In the genomic region with DNA sequence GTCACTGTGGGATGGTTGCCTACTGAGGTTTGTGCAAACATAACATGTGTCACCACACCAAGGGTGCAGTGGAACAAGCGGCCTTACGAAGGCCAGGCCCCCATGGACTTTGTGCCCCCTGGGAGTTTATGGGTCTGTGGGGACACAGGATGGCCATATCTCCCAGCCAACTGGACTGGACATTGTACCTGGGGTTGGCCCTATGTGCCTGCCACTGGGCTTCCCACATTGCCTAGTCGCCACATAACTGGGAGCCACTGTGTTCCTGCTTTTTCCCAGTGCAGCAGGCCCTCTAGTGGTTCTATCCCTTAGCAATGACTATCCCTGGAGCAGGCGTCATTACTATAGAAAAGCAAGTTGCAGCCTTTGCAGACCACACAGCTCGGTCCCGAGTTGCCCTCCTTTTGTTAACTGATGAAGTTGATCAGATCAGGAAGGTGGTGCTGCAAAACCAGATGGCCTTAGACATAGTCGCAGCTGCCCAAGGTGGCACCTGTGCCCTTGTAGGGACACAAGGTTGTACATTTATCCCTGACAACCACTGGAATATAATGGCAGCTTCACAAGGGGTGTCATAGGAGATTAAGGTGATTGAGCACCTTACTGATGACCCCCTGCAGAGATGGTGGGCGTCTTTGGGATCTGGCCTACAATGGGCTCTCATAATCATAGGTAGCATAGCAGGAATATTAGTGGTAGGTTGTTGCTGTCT, we compare ENCODE assay signal across 1 cellular context.
A peak's percentile ranks its signal among the peaks of the same experiment; 100 is the strongest.
TF ChIP-seq lines count a peak whose summit lies in the region.

No MANE protein-coding gene starts in this region.

TF ChIP-seq in HepG2, 621 proteins besides CTCF, POLR2A, EP300 and RAD21 (continued from another document and continues in another):
- TF ChIP-seq, protein P1, sequence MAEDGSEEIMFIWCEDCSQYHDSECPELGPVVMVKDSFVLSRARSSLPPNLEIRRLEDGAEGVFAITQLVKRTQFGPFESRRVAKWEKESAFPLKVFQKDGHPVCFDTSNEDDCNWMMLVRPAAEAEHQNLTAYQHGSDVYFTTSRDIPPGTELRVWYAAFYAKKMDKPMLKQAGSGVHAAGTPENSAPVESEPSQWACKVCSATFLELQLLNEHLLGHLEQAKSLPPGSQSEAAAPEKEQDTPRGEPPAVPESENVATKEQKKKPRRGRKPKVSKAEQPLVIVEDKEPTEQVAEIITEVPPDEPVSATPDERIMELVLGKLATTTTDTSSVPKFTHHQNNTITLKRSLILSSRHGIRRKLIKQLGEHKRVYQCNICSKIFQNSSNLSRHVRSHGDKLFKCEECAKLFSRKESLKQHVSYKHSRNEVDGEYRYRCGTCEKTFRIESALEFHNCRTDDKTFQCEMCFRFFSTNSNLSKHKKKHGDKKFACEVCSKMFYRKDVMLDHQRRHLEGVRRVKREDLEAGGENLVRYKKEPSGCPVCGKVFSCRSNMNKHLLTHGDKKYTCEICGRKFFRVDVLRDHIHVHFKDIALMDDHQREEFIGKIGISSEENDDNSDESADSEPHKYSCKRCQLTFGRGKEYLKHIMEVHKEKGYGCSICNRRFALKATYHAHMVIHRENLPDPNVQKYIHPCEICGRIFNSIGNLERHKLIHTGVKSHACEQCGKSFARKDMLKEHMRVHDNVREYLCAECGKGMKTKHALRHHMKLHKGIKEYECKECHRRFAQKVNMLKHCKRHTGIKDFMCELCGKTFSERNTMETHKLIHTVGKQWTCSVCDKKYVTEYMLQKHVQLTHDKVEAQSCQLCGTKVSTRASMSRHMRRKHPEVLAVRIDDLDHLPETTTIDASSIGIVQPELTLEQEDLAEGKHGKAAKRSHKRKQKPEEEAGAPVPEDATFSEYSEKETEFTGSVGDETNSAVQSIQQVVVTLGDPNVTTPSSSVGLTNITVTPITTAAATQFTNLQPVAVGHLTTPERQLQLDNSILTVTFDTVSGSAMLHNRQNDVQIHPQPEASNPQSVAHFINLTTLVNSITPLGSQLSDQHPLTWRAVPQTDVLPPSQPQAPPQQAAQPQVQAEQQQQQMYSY (CRISPR knock-in tag; IDR thresholded peaks at IDR 0.05) = peak; percentile 22; the same call in 1 of the 2 replicates
- peak; percentile 87 for TF ChIP-seq HNF4G (IDR thresholded peaks at IDR 0.05; ENCODE audit: borderline replicate concordance, low read depth, low read length)
- TF ChIP-seq HNF4G (CRISPR knock-in tag; IDR thresholded peaks at IDR 0.05; ENCODE audit: borderline replicate concordance, low read depth) = peak; percentile 60; the same call in 1 of the 2 replicates
- TF ChIP-seq, protein P2, sequence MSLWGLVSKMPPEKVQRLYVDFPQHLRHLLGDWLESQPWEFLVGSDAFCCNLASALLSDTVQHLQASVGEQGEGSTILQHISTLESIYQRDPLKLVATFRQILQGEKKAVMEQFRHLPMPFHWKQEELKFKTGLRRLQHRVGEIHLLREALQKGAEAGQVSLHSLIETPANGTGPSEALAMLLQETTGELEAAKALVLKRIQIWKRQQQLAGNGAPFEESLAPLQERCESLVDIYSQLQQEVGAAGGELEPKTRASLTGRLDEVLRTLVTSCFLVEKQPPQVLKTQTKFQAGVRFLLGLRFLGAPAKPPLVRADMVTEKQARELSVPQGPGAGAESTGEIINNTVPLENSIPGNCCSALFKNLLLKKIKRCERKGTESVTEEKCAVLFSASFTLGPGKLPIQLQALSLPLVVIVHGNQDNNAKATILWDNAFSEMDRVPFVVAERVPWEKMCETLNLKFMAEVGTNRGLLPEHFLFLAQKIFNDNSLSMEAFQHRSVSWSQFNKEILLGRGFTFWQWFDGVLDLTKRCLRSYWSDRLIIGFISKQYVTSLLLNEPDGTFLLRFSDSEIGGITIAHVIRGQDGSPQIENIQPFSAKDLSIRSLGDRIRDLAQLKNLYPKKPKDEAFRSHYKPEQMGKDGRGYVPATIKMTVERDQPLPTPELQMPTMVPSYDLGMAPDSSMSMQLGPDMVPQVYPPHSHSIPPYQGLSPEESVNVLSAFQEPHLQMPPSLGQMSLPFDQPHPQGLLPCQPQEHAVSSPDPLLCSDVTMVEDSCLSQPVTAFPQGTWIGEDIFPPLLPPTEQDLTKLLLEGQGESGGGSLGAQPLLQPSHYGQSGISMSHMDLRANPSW (CRISPR knock-in tag; IDR thresholded peaks at IDR 0.05; ENCODE audit: borderline replicate concordance) = 0 out of 2 replicates have a peak, but pooled peaks have one; percentile 21
- TF ChIP-seq, protein P3, sequence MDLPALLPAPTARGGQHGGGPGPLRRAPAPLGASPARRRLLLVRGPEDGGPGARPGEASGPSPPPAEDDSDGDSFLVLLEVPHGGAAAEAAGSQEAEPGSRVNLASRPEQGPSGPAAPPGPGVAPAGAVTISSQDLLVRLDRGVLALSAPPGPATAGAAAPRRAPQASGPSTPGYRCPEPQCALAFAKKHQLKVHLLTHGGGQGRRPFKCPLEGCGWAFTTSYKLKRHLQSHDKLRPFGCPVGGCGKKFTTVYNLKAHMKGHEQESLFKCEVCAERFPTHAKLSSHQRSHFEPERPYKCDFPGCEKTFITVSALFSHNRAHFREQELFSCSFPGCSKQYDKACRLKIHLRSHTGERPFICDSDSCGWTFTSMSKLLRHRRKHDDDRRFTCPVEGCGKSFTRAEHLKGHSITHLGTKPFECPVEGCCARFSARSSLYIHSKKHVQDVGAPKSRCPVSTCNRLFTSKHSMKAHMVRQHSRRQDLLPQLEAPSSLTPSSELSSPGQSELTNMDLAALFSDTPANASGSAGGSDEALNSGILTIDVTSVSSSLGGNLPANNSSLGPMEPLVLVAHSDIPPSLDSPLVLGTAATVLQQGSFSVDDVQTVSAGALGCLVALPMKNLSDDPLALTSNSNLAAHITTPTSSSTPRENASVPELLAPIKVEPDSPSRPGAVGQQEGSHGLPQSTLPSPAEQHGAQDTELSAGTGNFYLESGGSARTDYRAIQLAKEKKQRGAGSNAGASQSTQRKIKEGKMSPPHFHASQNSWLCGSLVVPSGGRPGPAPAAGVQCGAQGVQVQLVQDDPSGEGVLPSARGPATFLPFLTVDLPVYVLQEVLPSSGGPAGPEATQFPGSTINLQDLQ (CRISPR knock-in tag; IDR thresholded peaks at IDR 0.05) = no peak
- TF ChIP-seq, protein P4, sequence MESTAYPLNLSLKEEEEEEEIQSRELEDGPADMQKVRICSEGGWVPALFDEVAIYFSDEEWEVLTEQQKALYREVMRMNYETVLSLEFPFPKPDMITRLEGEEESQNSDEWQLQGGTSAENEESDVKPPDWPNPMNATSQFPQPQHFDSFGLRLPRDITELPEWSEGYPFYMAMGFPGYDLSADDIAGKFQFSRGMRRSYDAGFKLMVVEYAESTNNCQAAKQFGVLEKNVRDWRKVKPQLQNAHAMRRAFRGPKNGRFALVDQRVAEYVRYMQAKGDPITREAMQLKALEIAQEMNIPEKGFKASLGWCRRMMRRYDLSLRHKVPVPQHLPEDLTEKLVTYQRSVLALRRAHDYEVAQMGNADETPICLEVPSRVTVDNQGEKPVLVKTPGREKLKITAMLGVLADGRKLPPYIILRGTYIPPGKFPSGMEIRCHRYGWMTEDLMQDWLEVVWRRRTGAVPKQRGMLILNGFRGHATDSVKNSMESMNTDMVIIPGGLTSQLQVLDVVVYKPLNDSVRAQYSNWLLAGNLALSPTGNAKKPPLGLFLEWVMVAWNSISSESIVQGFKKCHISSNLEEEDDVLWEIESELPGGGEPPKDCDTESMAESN (CRISPR knock-in tag; conservative IDR thresholded peaks at IDR 0.05) = 0 out of 2 replicates have a peak, but pooled peaks have one; percentile 40
- TF ChIP-seq ZNF598 (CRISPR knock-in tag; IDR thresholded peaks at IDR 0.05; ENCODE audit: borderline replicate concordance) = peak; percentile 79; the same call in 1 of the 2 replicates
- TF ChIP-seq, protein P5, sequence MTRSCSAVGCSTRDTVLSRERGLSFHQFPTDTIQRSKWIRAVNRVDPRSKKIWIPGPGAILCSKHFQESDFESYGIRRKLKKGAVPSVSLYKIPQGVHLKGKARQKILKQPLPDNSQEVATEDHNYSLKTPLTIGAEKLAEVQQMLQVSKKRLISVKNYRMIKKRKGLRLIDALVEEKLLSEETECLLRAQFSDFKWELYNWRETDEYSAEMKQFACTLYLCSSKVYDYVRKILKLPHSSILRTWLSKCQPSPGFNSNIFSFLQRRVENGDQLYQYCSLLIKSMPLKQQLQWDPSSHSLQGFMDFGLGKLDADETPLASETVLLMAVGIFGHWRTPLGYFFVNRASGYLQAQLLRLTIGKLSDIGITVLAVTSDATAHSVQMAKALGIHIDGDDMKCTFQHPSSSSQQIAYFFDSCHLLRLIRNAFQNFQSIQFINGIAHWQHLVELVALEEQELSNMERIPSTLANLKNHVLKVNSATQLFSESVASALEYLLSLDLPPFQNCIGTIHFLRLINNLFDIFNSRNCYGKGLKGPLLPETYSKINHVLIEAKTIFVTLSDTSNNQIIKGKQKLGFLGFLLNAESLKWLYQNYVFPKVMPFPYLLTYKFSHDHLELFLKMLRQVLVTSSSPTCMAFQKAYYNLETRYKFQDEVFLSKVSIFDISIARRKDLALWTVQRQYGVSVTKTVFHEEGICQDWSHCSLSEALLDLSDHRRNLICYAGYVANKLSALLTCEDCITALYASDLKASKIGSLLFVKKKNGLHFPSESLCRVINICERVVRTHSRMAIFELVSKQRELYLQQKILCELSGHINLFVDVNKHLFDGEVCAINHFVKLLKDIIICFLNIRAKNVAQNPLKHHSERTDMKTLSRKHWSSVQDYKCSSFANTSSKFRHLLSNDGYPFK (CRISPR knock-in tag; IDR thresholded peaks at IDR 0.05; ENCODE audit: borderline replicate concordance) = peak; percentile 43; the same call in 1 of the 2 replicates
- no peak for TF ChIP-seq JUND (CRISPR knock-in tag; IDR thresholded peaks at IDR 0.05)
- no peak for TF ChIP-seq IRF2 (CRISPR knock-in tag; IDR thresholded peaks at IDR 0.05)
- TF ChIP-seq, protein P6, sequence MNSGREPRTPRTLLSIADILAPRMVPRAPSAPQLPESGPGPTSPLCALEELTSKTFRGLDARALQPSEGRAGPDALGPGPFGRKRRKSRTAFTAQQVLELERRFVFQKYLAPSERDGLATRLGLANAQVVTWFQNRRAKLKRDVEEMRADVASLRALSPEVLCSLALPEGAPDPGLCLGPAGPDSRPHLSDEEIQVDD (CRISPR knock-in tag; IDR thresholded peaks at IDR 0.05; ENCODE audit: borderline replicate concordance) = no peak
- TF ChIP-seq JDP2 (CRISPR knock-in tag; IDR thresholded peaks at IDR 0.05; ENCODE audit: borderline replicate concordance) = no peak
- TF ChIP-seq RARA (CRISPR knock-in tag; IDR thresholded peaks at IDR 0.05) = peak; percentile 47; the same call in 1 of the 2 replicates
- peak; percentile 47 for TF ChIP-seq ZFY (CRISPR knock-in tag; IDR thresholded peaks at IDR 0.05)
- TF ChIP-seq KLF13 (CRISPR knock-in tag; IDR thresholded peaks at IDR 0.05) = 0 out of 2 replicates have a peak, but pooled peaks have one; percentile 13
- TF ChIP-seq, protein P7, sequence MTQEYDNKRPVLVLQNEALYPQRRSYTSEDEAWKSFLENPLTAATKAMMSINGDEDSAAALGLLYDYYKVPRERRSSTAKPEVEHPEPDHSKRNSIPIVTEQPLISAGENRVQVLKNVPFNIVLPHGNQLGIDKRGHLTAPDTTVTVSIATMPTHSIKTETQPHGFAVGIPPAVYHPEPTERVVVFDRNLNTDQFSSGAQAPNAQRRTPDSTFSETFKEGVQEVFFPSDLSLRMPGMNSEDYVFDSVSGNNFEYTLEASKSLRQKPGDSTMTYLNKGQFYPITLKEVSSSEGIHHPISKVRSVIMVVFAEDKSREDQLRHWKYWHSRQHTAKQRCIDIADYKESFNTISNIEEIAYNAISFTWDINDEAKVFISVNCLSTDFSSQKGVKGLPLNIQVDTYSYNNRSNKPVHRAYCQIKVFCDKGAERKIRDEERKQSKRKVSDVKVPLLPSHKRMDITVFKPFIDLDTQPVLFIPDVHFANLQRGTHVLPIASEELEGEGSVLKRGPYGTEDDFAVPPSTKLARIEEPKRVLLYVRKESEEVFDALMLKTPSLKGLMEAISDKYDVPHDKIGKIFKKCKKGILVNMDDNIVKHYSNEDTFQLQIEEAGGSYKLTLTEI (CRISPR knock-in tag; conservative IDR thresholded peaks at IDR 0.05) = no peak
- 0 out of 2 replicates have a peak, but pooled peaks have one; percentile 29 for TF ChIP-seq RFXAP (CRISPR knock-in tag; IDR thresholded peaks at IDR 0.05; ENCODE audit: borderline replicate concordance)
- no peak for TF ChIP-seq SRSF1 (optimal IDR thresholded peaks at IDR 0.05; ENCODE audit: low read depth, low read length)
- TF ChIP-seq ZNF460 (CRISPR knock-in tag; IDR thresholded peaks at IDR 0.05; ENCODE audit: borderline replicate concordance) = peak; percentile 80
- 0 out of 2 replicates have a peak, but pooled peaks have one; percentile 46 for TF ChIP-seq ZFP37 (CRISPR knock-in tag; IDR thresholded peaks at IDR 0.05; ENCODE audit: borderline replicate concordance)
- TF ChIP-seq, protein P8, sequence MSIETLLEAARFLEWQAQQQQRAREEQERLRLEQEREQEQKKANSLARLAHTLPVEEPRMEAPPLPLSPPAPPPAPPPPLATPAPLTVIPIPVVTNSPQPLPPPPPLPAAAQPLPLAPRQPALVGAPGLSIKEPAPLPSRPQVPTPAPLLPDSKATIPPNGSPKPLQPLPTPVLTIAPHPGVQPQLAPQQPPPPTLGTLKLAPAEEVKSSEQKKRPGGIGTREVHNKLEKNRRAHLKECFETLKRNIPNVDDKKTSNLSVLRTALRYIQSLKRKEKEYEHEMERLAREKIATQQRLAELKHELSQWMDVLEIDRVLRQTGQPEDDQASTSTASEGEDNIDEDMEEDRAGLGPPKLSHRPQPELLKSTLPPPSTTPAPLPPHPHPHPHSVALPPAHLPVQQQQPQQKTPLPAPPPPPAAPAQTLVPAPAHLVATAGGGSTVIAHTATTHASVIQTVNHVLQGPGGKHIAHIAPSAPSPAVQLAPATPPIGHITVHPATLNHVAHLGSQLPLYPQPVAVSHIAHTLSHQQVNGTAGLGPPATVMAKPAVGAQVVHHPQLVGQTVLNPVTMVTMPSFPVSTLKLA (IDR thresholded peaks at IDR 0.05) = no peak
- peak; percentile 85; the same call in 1 of the 2 replicates for TF ChIP-seq ZBTB20 (CRISPR knock-in tag; IDR thresholded peaks at IDR 0.05; ENCODE audit: borderline replicate concordance, low read depth)
- no peak for TF ChIP-seq ZC3H13 (CRISPR knock-in tag; IDR thresholded peaks at IDR 0.05)
- TF ChIP-seq JUNB (CRISPR knock-in tag; IDR thresholded peaks at IDR 0.05; ENCODE audit: borderline replicate concordance) = no peak
- TF ChIP-seq, protein P9, sequence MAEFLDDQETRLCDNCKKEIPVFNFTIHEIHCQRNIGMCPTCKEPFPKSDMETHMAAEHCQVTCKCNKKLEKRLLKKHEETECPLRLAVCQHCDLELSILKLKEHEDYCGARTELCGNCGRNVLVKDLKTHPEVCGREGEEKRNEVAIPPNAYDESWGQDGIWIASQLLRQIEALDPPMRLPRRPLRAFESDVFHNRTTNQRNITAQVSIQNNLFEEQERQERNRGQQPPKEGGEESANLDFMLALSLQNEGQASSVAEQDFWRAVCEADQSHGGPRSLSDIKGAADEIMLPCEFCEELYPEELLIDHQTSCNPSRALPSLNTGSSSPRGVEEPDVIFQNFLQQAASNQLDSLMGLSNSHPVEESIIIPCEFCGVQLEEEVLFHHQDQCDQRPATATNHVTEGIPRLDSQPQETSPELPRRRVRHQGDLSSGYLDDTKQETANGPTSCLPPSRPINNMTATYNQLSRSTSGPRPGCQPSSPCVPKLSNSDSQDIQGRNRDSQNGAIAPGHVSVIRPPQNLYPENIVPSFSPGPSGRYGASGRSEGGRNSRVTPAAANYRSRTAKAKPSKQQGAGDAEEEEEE (CRISPR knock-in tag; IDR thresholded peaks at IDR 0.05; ENCODE audit: borderline replicate concordance) = peak; percentile 72; the same call in 1 of the 2 replicates
- peak; percentile 67 for TF ChIP-seq MED1 (CRISPR knock-in tag; IDR thresholded peaks at IDR 0.05)
- no peak for TF ChIP-seq U2AF2 (IDR thresholded peaks at IDR 0.05; ENCODE audit: low read depth, low read length)
- TF ChIP-seq, protein P10, sequence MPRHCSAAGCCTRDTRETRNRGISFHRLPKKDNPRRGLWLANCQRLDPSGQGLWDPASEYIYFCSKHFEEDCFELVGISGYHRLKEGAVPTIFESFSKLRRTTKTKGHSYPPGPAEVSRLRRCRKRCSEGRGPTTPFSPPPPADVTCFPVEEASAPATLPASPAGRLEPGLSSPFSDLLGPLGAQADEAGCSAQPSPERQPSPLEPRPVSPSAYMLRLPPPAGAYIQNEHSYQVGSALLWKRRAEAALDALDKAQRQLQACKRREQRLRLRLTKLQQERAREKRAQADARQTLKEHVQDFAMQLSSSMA (CRISPR knock-in tag; IDR thresholded peaks at IDR 0.05) = peak; percentile 18; the same call in 1 of the 2 replicates
- no peak for TF ChIP-seq ZNF773 (CRISPR knock-in tag; IDR thresholded peaks at IDR 0.05; ENCODE audit: borderline replicate concordance)
